10 cellular contexts compared by ENCODE assay signal in genomic region chr5:175809531-175810121, GRCh38.
A peak's percentile ranks its signal among the peaks of the same experiment; 100 is the strongest.
DNase-seq lines count a peak whose midpoint lies in the region; ATAC-seq and TF ChIP-seq lines count a peak whose summit lies in the region.
"Had no signal": no experiment of that assay in that cellular context is flagged by ENCODE, and none has a peak within 500 bp of the region (broad histone marks: within the 10 kb centered on the region; RNA-seq: fewer than 3 reads in every experiment).

No MANE protein-coding gene starts in this region.

- ATAC-seq in activated T-cell treated with anti-CD3 and anti-CD28 coated beads, Interleukin-2, amount 50 U/mL, for 4 hours = no peak
- no peak for ATAC-seq in HG02852 (IDR thresholded peaks at IDR 0.05; ENCODE audit: unreplicated experiment)
- ATAC-seq: activated T-helper 17 cell treated with anti-CD3 and anti-CD28 coated beads, Interleukin-2, amount 50 U/mL, for 72 hours had no signal

- H3K4me1 Mint-ChIP-seq in chondrocyte (ENCODE audit: low read depth) (peaks cover 36% of the 10 kb centered on the region), neural crest cell (peaks cover 7% of the 10 kb centered on the region)
- no peaks in the 10 kb centered on the region for H3K4me1 Mint-ChIP-seq in activated T-cell treated with anti-CD3 and anti-CD28 coated beads, Interleukin-2, amount 50 U/mL, for 4 hours (ENCODE audit: low read depth)
- H3K4me1 Mint-ChIP-seq: activated T-helper 17 cell treated with anti-CD3 and anti-CD28 coated beads, Interleukin-2, amount 50 U/mL, for 72 hours; memory B cell had no signal

- TF ChIP-seq CTCF in chondrocyte (IDR thresholded peaks at IDR 0.05) (no peak), neural crest cell (conservative IDR thresholded peaks at IDR 0.05) (no peak)

- in situ Hi-C loops in G401 (cut with HindIII; ENCODE audit: low sequenced_read_pairs) = no loop called here

- H3K9me3 Mint-ChIP-seq in chondrocyte (ENCODE audit: low read depth) (no peaks in the 10 kb centered on the region), neural crest cell (no peaks in the 10 kb centered on the region)
- no peaks in the 10 kb centered on the region for H3K9me3 Mint-ChIP-seq in activated T-cell treated with anti-CD3 and anti-CD28 coated beads, Interleukin-2, amount 50 U/mL, for 4 hours
- H3K9me3 Mint-ChIP-seq: activated T-helper 17 cell treated with anti-CD3 and anti-CD28 coated beads, Interleukin-2, amount 50 U/mL, for 72 hours; memory B cell had no signal

- H3K27ac Mint-ChIP-seq in chondrocyte (ENCODE audit: unreplicated experiment) (peak overlapping the region; percentile 18), neural crest cell (ENCODE audit: unreplicated experiment) (peak overlapping the region; percentile 8)
- H3K27ac Mint-ChIP-seq: activated T-helper 17 cell treated with anti-CD3 and anti-CD28 coated beads, Interleukin-2, amount 50 U/mL, for 72 hours; memory B cell had no signal

- H3K27me3 Mint-ChIP-seq in chondrocyte (ENCODE audit: low read depth) (peaks cover 19% of the 10 kb centered on the region), neural crest cell (ENCODE audit: low read depth) (peaks cover 7% of the 10 kb centered on the region)
- peaks cover 41% of the 10 kb centered on the region for H3K27me3 Mint-ChIP-seq in activated T-cell treated with anti-CD3 and anti-CD28 coated beads, Interleukin-2, amount 50 U/mL, for 4 hours (ENCODE audit: low read depth)

- H3K36me3 Mint-ChIP-seq in chondrocyte (ENCODE audit: low read depth) (no peaks in the 10 kb centered on the region), neural crest cell (ENCODE audit: low read depth) (no peaks in the 10 kb centered on the region)
- H3K36me3 Mint-ChIP-seq in activated T-cell treated with anti-CD3 and anti-CD28 coated beads, Interleukin-2, amount 50 U/mL, for 4 hours (ENCODE audit: insufficient read depth) = no peaks in the 10 kb centered on the region
- H3K36me3 Mint-ChIP-seq: memory B cell had no signal

- DNase-seq in G401 (ENCODE audit: low spot score) (peak; percentile 67), NCI-H226 (peak; percentile 66), chondrocyte (ENCODE audit: low spot score) (no peak), neural crest cell (ENCODE audit: low read depth, low spot score) (no peak)
- DNase-seq in stimulated activated CD8-positive, alpha-beta memory T cell treated with anti-CD3 and anti-CD28 coated beads, Interleukin-4, amount 100 ng/mL, for 48 hours = no peak
- DNase-seq in effector CD4-positive, alpha-beta T cell = no peak
- DNase-seq in activated T-cell treated with anti-CD3 and anti-CD28 coated beads, Interleukin-2, amount 50 U/mL, for 4 hours = no peak

- no peak overlapping the region for H3K4me3 Mint-ChIP-seq in chondrocyte (ENCODE audit: unreplicated experiment)
- no peak overlapping the region for H3K4me3 Mint-ChIP-seq in neural crest cell
- H3K4me3 Mint-ChIP-seq in activated T-cell treated with anti-CD3 and anti-CD28 coated beads, Interleukin-2, amount 50 U/mL, for 4 hours = no peak overlapping the region
- H3K4me3 Mint-ChIP-seq: activated T-helper 17 cell treated with anti-CD3 and anti-CD28 coated beads, Interleukin-2, amount 50 U/mL, for 72 hours; memory B cell had no signal

Comparison
In these comparisons a context has a peak if more than half of its experiments do, and no peak if none do; other contexts are left out.
1. DNase-seq: peak in G401 (single experiment) and NCI-H226 (single experiment); none in chondrocyte (single experiment), neural crest cell (single experiment), stimulated activated CD8-positive, alpha-beta memory T cell treated with anti-CD3 and anti-CD28 coated beads, Interleukin-4, amount 100 ng/mL, for 48 hours (single experiment), effector CD4-positive, alpha-beta T cell (single experiment) and activated T-cell treated with anti-CD3 and anti-CD28 coated beads, Interleukin-2, amount 50 U/mL, for 4 hours (single experiment).